Comparison of ENCODE assay signal across 8 cellular contexts in the genomic region with DNA sequence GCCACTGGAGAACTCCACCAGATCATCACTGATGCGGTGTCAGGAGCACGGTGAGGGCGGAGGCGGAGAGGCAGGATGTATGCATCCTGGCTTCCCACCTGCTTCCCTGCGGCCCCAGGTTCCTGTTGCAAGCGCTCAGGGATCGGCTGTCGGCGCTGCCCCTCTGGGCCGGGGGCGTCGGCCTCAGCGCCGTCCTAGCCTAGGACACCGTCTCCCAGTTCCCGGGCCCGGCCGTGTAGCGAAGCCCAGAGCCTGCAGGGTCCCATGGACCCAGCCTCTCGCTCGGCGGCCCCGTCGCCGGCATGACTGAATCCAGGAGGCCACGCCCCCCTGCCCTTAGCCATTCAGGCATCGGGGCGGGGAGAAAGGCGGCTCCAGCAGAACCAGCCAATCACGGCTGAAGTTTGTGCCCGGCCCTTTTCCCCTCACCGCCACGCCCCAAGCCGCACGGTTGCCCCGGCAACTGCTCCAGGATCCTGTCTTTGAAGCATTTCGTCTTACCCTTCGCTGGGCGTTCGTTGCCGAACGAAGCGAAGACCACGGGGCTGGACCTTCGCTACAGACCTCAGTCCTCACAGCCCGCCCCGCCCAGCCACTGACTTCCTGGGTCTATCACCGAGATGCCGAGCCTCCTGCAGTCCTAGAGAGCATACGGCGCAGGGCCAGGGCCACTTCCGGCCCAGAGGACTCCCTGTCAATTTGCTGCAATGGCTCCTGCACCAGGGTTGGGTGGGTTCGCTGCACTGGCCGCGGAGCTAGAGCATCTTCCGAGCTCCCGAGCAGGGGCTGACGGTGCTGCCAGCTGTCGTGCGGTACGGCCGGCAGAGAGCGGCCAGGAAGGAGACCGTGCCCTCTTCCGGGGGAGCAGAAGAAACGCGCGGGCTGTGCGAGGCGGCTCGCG. TPM values are rescaled to one million over a fixed set of nuclear protein-coding genes. Genes with fewer than 3 reads are reported as not detected.
DNase-seq lines count a peak whose midpoint lies in the region; ATAC-seq and TF ChIP-seq lines count a peak whose summit lies in the region.

No MANE protein-coding gene starts in this region.

- DNase-seq in BE2C (peak; percentile 99), NCI-H446 treated with DMSO at 0.1 percent for 48 hours (lab: John Stamatoyannopoulos, UW) (peak; percentile 86), cerebellum (ENCODE audit: low spot score) (peak; percentile 98)
- peak; percentile 97 for DNase-seq in activated CD4-positive, CD25-positive, alpha-beta regulatory T cell treated with anti-CD3 and anti-CD28 coated beads, Interleukin-2, amount 50 U/mL, for 72 hours
- peak; percentile 89 to 98 (median 94) for DNase-seq in stimulated activated CD4-positive, alpha-beta T cell treated with anti-CD3 and anti-CD28 coated beads, Interleukin-1b, Interleukin-23, amount 100 ng/mL, for 24 hours (ENCODE audit: low read depth in 4 of 4, low spot score in 1 of 4)

- H3K27me3 ChIP-seq in BE2C, result no peaks in the 10 kb centered on the region
- no peaks in the 10 kb centered on the region for H3K27me3 ChIP-seq in layer of hippocampus (ENCODE audit: control insufficient read depth, insufficient read depth, low read length)

- no peaks in the 10 kb centered on the region for H3K9me3 ChIP-seq in BE2C

- H3K4me1 ChIP-seq in BE2C, result no peaks in the 10 kb centered on the region

- H3K36me3 ChIP-seq in BE2C, result peaks cover 9% of the 10 kb centered on the region

- peak overlapping the region; percentile 78 for H3K27ac ChIP-seq in layer of hippocampus (ENCODE audit: low read depth, low read length)

- ATAC-seq in HG03378 (IDR thresholded peaks at IDR 0.05; ENCODE audit: unreplicated experiment), result peak; percentile 78

- TF ChIP-seq CTCF in BE2C (IDR thresholded peaks at IDR 0.05; ENCODE audit: low read depth, low read length), result no peak

- peak; percentile 68 for TF ChIP-seq POLR2A in GM19099 (IDR thresholded peaks at IDR 0.05; ENCODE audit: extremely low read depth, insufficient read length, low read depth)

- peak overlapping the region; percentile 78 for H3K4me3 ChIP-seq in BE2C (ENCODE audit: low read depth, low read length)

RNA-seq across cellular contexts. Expression of gene ZNF213, which starts 10.6 kb away (rescaled TPM):
- polyA plus RNA-seq in BE2C (2012; ENCODE audit: insufficient read depth, insufficient read length, low read depth), result 30.1 TPM
- 6.4 TPM for total RNA-seq in cerebellum

RNA-seq across cellular contexts. Expression of gene ZNF205, which starts 11.8 kb away (rescaled TPM):
- 44.6 TPM for polyA plus RNA-seq in BE2C (2012; ENCODE audit: insufficient read depth, insufficient read length, low read depth)
- 11.0 TPM for total RNA-seq in cerebellum

RNA-seq across cellular contexts. Expression of gene ZSCAN10, which starts 25.1 kb away (rescaled TPM):
- polyA plus RNA-seq in BE2C (2012; ENCODE audit: insufficient read depth, insufficient read length, low read depth), result not detected
- not detected for total RNA-seq in cerebellum

RNA-seq across cellular contexts. Expression of gene IL32, which starts 58.8 kb away (rescaled TPM):
- polyA plus RNA-seq in BE2C (2012; ENCODE audit: insufficient read depth, insufficient read length, low read depth), result 0.94 TPM
- 2.2 TPM for total RNA-seq in cerebellum

Comparison
In these comparisons a context has a peak if more than half of its experiments do, and no peak if none do; other contexts are left out.
1. Peak in every context shown above with its lines: DNase-seq, ATAC-seq, H3K4me3 ChIP-seq and H3K27ac ChIP-seq.